ENCODE assay signal across 1 cellular context in the genomic region with DNA sequence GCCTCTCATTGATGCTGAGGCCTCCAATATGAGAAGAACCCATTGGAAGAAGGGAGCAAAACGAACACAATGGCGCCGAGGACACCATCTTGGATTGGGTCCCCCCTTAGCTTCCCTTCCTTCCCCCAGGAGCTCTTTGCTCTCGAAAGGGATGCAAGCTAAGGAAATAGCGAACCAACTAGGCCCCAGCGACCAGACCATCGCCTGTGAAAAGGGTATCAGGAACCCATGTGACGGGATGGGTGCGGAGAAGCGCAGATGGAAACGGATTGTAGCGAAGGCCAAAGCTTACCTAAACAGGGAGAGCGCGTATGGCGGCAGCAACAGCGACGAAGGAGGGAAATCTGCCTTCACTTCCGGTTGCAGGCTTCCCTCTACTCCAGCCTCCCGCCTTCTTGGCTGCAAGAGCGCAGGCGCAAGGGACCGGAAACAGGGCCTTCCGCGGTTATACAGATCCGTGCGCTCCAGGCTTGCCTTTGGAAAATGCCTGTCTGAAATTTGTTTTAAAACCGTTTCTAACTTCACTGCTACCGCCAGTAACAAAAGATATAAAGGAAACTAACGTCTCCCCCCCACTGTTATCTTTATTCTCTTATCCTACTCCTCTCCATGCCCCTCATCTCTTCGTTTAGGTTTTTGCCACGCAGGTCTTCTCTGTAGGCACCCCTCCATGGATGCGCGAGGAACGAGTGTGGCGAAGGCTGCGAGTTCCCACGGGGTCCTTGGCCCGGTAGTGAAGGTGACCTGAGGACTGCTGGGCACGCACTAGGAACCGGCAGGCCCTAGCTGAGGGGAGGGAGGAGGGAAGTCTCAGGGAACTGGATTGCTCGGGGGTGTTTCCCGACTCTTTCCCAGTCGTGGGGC.
A peak's percentile ranks its signal among the peaks of the same experiment; 100 is the strongest.
TF ChIP-seq lines count a peak whose summit lies in the region.

A gene (minus strand): TSS at position 346 of the 864 bp plus-strand sequence. CDS start 1,471 bp downstream, outside the sequence.

TF ChIP-seq in K562, 482 proteins besides CTCF, POLR2A, EP300 and RAD21 (continued from another document and continues in another):
- TF ChIP-seq MYNN (IDR thresholded peaks at IDR 0.05) (0 out of 2 replicates have a peak, but pooled peaks have one; percentile 23), MYNN (CRISPR knock-in tag; IDR thresholded peaks at IDR 0.05) (no peak), ZNF778 (CRISPR knock-in tag; IDR thresholded peaks at IDR 0.05) (no peak), MTA3 (IDR thresholded peaks at IDR 0.05; ENCODE audit: borderline replicate concordance) (peak; percentile 93), ZNF143 (CRISPR knock-in tag; IDR thresholded peaks at IDR 0.05) (peak; percentile 33; the same call in 1 of the 2 replicates), ZZZ3 (IDR thresholded peaks at IDR 0.05) (peak; percentile 100), ZNF197 (CRISPR knock-in tag; IDR thresholded peaks at IDR 0.05; ENCODE audit: low read depth) (peak; percentile 84; the same call in 1 of the 2 replicates), BRD9 (IDR thresholded peaks at IDR 0.05; ENCODE audit: low read depth, partially characterized antibody) (peak; percentile 100), HIVEP1 (CRISPR knock-in tag; IDR thresholded peaks at IDR 0.05) (peak; percentile 30; the same call in 1 of the 2 replicates), BCL6 (CRISPR knock-in tag; IDR thresholded peaks at IDR 0.05) (peak; percentile 62; the same call in 1 of the 2 replicates), ILK (tag; IDR thresholded peaks at IDR 0.05; ENCODE audit: borderline replicate concordance, low read depth) (no peak), ARID1B (IDR thresholded peaks at IDR 0.05) (peak; percentile 52), SMAD2 (IDR thresholded peaks at IDR 0.05; ENCODE audit: low read depth, low read length) (no peak), ZNF232 (CRISPR knock-in tag; IDR thresholded peaks at IDR 0.05) (no peak)
- TF ChIP-seq, protein P1, sequence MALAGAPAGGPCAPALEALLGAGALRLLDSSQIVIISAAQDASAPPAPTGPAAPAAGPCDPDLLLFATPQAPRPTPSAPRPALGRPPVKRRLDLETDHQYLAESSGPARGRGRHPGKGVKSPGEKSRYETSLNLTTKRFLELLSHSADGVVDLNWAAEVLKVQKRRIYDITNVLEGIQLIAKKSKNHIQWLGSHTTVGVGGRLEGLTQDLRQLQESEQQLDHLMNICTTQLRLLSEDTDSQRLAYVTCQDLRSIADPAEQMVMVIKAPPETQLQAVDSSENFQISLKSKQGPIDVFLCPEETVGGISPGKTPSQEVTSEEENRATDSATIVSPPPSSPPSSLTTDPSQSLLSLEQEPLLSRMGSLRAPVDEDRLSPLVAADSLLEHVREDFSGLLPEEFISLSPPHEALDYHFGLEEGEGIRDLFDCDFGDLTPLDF (CRISPR knock-in tag; IDR thresholded peaks at IDR 0.05) = peak; percentile 82; the same call in 1 of the 2 replicates
- TF ChIP-seq, protein P2, sequence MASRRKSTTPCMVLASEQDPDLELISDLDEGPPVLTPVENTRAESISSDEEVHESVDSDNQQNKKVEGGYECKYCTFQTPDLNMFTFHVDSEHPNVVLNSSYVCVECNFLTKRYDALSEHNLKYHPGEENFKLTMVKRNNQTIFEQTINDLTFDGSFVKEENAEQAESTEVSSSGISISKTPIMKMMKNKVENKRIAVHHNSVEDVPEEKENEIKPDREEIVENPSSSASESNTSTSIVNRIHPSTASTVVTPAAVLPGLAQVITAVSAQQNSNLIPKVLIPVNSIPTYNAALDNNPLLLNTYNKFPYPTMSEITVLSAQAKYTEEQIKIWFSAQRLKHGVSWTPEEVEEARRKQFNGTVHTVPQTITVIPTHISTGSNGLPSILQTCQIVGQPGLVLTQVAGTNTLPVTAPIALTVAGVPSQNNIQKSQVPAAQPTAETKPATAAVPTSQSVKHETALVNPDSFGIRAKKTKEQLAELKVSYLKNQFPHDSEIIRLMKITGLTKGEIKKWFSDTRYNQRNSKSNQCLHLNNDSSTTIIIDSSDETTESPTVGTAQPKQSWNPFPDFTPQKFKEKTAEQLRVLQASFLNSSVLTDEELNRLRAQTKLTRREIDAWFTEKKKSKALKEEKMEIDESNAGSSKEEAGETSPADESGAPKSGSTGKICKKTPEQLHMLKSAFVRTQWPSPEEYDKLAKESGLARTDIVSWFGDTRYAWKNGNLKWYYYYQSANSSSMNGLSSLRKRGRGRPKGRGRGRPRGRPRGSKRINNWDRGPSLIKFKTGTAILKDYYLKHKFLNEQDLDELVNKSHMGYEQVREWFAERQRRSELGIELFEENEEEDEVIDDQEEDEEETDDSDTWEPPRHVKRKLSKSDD (conservative IDR thresholded peaks at IDR 0.05; ENCODE audit: low read length) = peak; percentile 78; the same call in 1 of the 2 replicates
- TF ChIP-seq, protein P3, sequence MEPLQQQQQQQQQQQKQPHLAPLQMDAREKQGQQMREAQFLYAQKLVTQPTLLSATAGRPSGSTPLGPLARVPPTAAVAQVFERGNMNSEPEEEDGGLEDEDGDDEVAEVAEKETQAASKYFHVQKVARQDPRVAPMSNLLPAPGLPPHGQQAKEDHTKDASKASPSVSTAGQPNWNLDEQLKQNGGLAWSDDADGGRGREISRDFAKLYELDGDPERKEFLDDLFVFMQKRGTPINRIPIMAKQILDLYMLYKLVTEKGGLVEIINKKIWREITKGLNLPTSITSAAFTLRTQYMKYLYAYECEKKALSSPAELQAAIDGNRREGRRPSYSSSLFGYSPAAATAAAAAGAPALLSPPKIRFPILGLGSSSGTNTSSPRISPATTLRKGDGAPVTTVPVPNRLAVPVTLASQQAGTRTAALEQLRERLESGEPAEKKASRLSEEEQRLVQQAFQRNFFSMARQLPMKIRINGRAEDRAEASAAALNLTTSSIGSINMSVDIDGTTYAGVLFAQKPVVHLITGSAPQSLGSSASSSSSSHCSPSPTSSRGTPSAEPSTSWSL (CRISPR knock-in tag; IDR thresholded peaks at IDR 0.05; ENCODE audit: borderline replicate concordance) = no peak; the same call in 1 of the 2 replicates
- TF ChIP-seq, protein P4, sequence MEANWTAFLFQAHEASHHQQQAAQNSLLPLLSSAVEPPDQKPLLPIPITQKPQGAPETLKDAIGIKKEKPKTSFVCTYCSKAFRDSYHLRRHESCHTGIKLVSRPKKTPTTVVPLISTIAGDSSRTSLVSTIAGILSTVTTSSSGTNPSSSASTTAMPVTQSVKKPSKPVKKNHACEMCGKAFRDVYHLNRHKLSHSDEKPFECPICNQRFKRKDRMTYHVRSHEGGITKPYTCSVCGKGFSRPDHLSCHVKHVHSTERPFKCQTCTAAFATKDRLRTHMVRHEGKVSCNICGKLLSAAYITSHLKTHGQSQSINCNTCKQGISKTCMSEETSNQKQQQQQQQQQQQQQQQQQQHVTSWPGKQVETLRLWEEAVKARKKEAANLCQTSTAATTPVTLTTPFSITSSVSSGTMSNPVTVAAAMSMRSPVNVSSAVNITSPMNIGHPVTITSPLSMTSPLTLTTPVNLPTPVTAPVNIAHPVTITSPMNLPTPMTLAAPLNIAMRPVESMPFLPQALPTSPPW (CRISPR knock-in tag; IDR thresholded peaks at IDR 0.05) = peak; percentile 62
- TF ChIP-seq, protein P5, sequence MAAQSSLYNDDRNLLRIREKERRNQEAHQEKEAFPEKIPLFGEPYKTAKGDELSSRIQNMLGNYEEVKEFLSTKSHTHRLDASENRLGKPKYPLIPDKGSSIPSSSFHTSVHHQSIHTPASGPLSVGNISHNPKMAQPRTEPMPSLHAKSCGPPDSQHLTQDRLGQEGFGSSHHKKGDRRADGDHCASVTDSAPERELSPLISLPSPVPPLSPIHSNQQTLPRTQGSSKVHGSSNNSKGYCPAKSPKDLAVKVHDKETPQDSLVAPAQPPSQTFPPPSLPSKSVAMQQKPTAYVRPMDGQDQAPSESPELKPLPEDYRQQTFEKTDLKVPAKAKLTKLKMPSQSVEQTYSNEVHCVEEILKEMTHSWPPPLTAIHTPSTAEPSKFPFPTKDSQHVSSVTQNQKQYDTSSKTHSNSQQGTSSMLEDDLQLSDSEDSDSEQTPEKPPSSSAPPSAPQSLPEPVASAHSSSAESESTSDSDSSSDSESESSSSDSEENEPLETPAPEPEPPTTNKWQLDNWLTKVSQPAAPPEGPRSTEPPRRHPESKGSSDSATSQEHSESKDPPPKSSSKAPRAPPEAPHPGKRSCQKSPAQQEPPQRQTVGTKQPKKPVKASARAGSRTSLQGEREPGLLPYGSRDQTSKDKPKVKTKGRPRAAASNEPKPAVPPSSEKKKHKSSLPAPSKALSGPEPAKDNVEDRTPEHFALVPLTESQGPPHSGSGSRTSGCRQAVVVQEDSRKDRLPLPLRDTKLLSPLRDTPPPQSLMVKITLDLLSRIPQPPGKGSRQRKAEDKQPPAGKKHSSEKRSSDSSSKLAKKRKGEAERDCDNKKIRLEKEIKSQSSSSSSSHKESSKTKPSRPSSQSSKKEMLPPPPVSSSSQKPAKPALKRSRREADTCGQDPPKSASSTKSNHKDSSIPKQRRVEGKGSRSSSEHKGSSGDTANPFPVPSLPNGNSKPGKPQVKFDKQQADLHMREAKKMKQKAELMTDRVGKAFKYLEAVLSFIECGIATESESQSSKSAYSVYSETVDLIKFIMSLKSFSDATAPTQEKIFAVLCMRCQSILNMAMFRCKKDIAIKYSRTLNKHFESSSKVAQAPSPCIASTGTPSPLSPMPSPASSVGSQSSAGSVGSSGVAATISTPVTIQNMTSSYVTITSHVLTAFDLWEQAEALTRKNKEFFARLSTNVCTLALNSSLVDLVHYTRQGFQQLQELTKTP (IDR thresholded peaks at IDR 0.05; ENCODE audit: low read depth in 1 of 2, partially characterized antibody in 2 of 2) = peak; percentile 74 to 92
- TF ChIP-seq, protein P6, sequence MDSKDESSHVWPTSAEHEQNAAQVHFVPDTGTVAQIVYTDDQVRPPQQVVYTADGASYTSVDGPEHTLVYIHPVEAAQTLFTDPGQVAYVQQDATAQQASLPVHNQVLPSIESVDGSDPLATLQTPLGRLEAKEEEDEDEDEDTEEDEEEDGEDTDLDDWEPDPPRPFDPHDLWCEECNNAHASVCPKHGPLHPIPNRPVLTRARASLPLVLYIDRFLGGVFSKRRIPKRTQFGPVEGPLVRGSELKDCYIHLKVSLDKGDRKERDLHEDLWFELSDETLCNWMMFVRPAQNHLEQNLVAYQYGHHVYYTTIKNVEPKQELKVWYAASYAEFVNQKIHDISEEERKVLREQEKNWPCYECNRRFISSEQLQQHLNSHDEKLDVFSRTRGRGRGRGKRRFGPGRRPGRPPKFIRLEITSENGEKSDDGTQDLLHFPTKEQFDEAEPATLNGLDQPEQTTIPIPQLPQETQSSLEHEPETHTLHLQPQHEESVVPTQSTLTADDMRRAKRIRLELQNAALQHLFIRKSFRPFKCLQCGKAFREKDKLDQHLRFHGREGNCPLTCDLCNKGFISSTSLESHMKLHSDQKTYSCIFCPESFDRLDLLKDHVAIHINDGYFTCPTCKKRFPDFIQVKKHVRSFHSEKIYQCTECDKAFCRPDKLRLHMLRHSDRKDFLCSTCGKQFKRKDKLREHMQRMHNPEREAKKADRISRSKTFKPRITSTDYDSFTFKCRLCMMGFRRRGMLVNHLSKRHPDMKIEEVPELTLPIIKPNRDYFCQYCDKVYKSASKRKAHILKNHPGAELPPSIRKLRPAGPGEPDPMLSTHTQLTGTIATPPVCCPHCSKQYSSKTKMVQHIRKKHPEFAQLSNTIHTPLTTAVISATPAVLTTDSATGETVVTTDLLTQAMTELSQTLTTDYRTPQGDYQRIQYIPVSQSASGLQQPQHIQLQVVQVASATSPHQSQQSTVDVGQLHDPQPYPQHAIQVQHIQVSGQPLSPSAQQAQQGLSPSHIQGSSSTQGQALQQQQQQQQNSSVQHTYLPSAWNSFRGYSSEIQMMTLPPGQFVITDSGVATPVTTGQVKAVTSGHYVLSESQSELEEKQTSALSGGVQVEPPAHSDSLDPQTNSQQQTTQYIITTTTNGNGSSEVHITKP (IDR thresholded peaks at IDR 0.05; ENCODE audit: partially characterized antibody) = peak; percentile 59
- TF ChIP-seq, protein P7, sequence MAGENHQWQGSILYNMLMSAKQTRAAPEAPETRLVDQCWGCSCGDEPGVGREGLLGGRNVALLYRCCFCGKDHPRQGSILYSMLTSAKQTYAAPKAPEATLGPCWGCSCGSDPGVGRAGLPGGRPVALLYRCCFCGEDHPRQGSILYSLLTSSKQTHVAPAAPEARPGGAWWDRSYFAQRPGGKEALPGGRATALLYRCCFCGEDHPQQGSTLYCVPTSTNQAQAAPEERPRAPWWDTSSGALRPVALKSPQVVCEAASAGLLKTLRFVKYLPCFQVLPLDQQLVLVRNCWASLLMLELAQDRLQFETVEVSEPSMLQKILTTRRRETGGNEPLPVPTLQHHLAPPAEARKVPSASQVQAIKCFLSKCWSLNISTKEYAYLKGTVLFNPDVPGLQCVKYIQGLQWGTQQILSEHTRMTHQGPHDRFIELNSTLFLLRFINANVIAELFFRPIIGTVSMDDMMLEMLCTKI (IDR thresholded peaks at IDR 0.05; ENCODE audit: partially characterized antibody) = no peak
- TF ChIP-seq, protein P8, sequence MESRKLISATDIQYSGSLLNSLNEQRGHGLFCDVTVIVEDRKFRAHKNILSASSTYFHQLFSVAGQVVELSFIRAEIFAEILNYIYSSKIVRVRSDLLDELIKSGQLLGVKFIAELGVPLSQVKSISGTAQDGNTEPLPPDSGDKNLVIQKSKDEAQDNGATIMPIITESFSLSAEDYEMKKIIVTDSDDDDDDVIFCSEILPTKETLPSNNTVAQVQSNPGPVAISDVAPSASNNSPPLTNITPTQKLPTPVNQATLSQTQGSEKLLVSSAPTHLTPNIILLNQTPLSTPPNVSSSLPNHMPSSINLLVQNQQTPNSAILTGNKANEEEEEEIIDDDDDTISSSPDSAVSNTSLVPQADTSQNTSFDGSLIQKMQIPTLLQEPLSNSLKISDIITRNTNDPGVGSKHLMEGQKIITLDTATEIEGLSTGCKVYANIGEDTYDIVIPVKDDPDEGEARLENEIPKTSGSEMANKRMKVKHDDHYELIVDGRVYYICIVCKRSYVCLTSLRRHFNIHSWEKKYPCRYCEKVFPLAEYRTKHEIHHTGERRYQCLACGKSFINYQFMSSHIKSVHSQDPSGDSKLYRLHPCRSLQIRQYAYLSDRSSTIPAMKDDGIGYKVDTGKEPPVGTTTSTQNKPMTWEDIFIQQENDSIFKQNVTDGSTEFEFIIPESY (CRISPR knock-in tag; IDR thresholded peaks at IDR 0.05) = peak; percentile 45; the same call in 1 of the 2 replicates
- TF ChIP-seq, protein P9, sequence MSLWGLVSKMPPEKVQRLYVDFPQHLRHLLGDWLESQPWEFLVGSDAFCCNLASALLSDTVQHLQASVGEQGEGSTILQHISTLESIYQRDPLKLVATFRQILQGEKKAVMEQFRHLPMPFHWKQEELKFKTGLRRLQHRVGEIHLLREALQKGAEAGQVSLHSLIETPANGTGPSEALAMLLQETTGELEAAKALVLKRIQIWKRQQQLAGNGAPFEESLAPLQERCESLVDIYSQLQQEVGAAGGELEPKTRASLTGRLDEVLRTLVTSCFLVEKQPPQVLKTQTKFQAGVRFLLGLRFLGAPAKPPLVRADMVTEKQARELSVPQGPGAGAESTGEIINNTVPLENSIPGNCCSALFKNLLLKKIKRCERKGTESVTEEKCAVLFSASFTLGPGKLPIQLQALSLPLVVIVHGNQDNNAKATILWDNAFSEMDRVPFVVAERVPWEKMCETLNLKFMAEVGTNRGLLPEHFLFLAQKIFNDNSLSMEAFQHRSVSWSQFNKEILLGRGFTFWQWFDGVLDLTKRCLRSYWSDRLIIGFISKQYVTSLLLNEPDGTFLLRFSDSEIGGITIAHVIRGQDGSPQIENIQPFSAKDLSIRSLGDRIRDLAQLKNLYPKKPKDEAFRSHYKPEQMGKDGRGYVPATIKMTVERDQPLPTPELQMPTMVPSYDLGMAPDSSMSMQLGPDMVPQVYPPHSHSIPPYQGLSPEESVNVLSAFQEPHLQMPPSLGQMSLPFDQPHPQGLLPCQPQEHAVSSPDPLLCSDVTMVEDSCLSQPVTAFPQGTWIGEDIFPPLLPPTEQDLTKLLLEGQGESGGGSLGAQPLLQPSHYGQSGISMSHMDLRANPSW (CRISPR knock-in tag; IDR thresholded peaks at IDR 0.05) = peak; percentile 94; the same call in 1 of the 2 replicates
